8 cellular contexts compared by ENCODE assay signal in genomic region chr6:26330835-26331808, GRCh38. TPM values are rescaled to one million over a fixed set of nuclear protein-coding genes. Genes with fewer than 3 reads are reported as not detected.
DNase-seq lines count a peak whose midpoint lies in the region; ATAC-seq and TF ChIP-seq lines count a peak whose summit lies in the region.

No MANE protein-coding gene starts in this region.

- no peaks in the 10 kb centered on the region for H3K36me3 Mint-ChIP-seq in HFFc6 (ENCODE audit: low read depth)
- peaks cover 5 to 8% of the 10 kb centered on the region in 2 donors for H3K36me3 Mint-ChIP-seq in activated naive CD4-positive, alpha-beta T cell treated with anti-CD3 and anti-CD28 coated beads, Interleukin-2, amount 50 U/mL, for 72 hours

- CTCF ChIA-PET in BJ (lab: Yijun Ruan, JAX) (interaction anchor here (0.7 to 2.8 kb wide), 4 partner anchors 9 to 264 kb away, joined by 3 to 13 read pairs (median 7); no protein-coding TSS in a partner anchor), PC-3 (lab: Charles Lee) (interaction anchor here (0.8 kb wide), 1 partner anchor 10 kb away, joined by 3 read pairs; no protein-coding TSS in a partner anchor)

- H3K9me3 Mint-ChIP-seq in HFFc6 = no peaks in the 10 kb centered on the region
- peaks cover 0 to 1% of the 10 kb centered on the region in 2 donors for H3K9me3 Mint-ChIP-seq in activated naive CD4-positive, alpha-beta T cell treated with anti-CD3 and anti-CD28 coated beads, Interleukin-2, amount 50 U/mL, for 72 hours

- peaks cover 5% of the 10 kb centered on the region for H3K27me3 Mint-ChIP-seq in HFFc6 (ENCODE audit: insufficient read depth)

- no peak for TF ChIP-seq POLR2A in ovary (IDR thresholded peaks at IDR 0.05)

- H3K27ac Mint-ChIP-seq in HFFc6 = peak overlapping the region; percentile 68
- peak overlapping the region; percentile 85 to 98 for H3K27ac Mint-ChIP-seq in activated naive CD4-positive, alpha-beta T cell treated with anti-CD3 and anti-CD28 coated beads, Interleukin-2, amount 50 U/mL, for 72 hours

- H2AFZ ChIP-seq in PC-3 (ENCODE audit: low read length) = peak overlapping the region; percentile 96

- H3K9me3 ChIP-seq in PC-3 (ENCODE audit: low read length) = no peaks in the 10 kb centered on the region
- H3K9me3 ChIP-seq in ovary = no peaks in the 10 kb centered on the region

- H3K4me2 ChIP-seq in PC-3 (ENCODE audit: low read length) = peak overlapping the region; percentile 91

- H4K20me1 ChIP-seq in PC-3 (ENCODE audit: low read length) = no peaks in the 10 kb centered on the region

- DNase-seq in BJ (ENCODE audit: low read depth) = no peak
- peak; percentile 61 for DNase-seq in HFFc6
- DNase-seq in PC-3 = peak; percentile 88
- peak in 1 of 2 donors; percentile 68 for DNase-seq in activated naive CD4-positive, alpha-beta T cell treated with anti-CD3 and anti-CD28 coated beads, Interleukin-2, amount 50 U/mL, for 72 hours (ENCODE audit: low spot score in 2 of 2)
- DNase-seq in kidney tubule cell (ENCODE audit: low spot score) = peak; percentile 84
- DNase-seq in mucosa of gallbladder (ENCODE audit: low spot score) = no peak
- DNase-seq in ovary = no peak
- DNase-seq in NOMO-1 treated with dmso at 0.1 percent for 144 hours (lab: John Stamatoyannopoulos, UW; ENCODE audit: unreplicated experiment) = no peak

- peaks cover 49% of the 10 kb centered on the region for H3K4me1 Mint-ChIP-seq in HFFc6 (ENCODE audit: low read depth)

- H3K4me3 Mint-ChIP-seq in HFFc6 = peak overlapping the region; percentile 94

- peak; percentile 39 for ATAC-seq in PC-3
- peak; percentile 31 to 47 for ATAC-seq in activated naive CD4-positive, alpha-beta T cell treated with anti-CD3 and anti-CD28 coated beads, Interleukin-2, amount 50 U/mL, for 72 hours

- H3K27me3 ChIP-seq in BJ (ENCODE audit: control insufficient read depth, insufficient read depth, low read length) = no peaks in the 10 kb centered on the region
- no peaks in the 10 kb centered on the region for H3K27me3 ChIP-seq in PC-3 (ENCODE audit: low read length)
- no peaks in the 10 kb centered on the region for H3K27me3 ChIP-seq in ovary

- no peak for TF ChIP-seq CTCF in BJ (IDR thresholded peaks at IDR 0.05; ENCODE audit: insufficient read depth, low read depth, low read length)
- TF ChIP-seq CTCF in HFFc6 (IDR thresholded peaks at IDR 0.05) = no peak
- TF ChIP-seq CTCF in PC-3 (conservative IDR thresholded peaks at IDR 0.05; ENCODE audit: low read depth, low read length) = no peak
- TF ChIP-seq CTCF in ovary (IDR thresholded peaks at IDR 0.05) = no peak

- no peaks in the 10 kb centered on the region for H3K9me2 ChIP-seq in PC-3 (replicated peaks; ENCODE audit: low read length)

- H3K9ac ChIP-seq in PC-3 (ENCODE audit: low read length) = peak overlapping the region; percentile 38

- H3K4me3 ChIP-seq in BJ (ENCODE audit: low read depth, low read length) (peak overlapping the region; percentile 41), PC-3 (ENCODE audit: low read length) (peak overlapping the region; percentile 86), ovary (no peak overlapping the region)

- no TSS peak for BruUV-seq in PC-3 (replicated peaks; lab: Mats Ljungman, UMichigan)

- peaks cover 11% of the 10 kb centered on the region for H3F3A ChIP-seq in PC-3 (ENCODE audit: low read length, unreplicated experiment)

- no peaks in the 10 kb centered on the region for H3K36me3 ChIP-seq in BJ (ENCODE audit: control insufficient read depth, insufficient read depth, low read length)
- H3K36me3 ChIP-seq in PC-3 (ENCODE audit: low read depth, low read length) = no peaks in the 10 kb centered on the region
- no peaks in the 10 kb centered on the region for H3K36me3 ChIP-seq in ovary

- no peaks in the 10 kb centered on the region for H3K79me2 ChIP-seq in PC-3 (ENCODE audit: low read length)

- 0 out of 2 replicates have a peak overlapping the region, but pooled peaks have one; percentile 2 for H3K27ac ChIP-seq in PC-3 (ENCODE audit: low read length)
- no peak overlapping the region for H3K27ac ChIP-seq in ovary

- WGBS in ovary, 3 donors = 11 to 13% (median 12%) methylated on average over 28 of the region's 28 CpGs

- POLR2A ChIA-PET in BJ (lab: Charles Lee) = interaction anchor here (0.9 kb wide), 1 partner anchor 35 kb away, joined by 5 read pairs; no protein-coding TSS in a partner anchor
- POLR2A ChIA-PET in PC-3 (lab: Charles Lee; ENCODE audit: unreplicated experiment) = interaction anchor here (0.5 to 0.8 kb wide), 4 partner anchors 9 to 816 kb away, joined by 4 to 11 read pairs (median 4); a partner anchor contains a TSS

- H3K4me1 ChIP-seq in PC-3 (ENCODE audit: insufficient read depth, low read length) = peaks cover 26% of the 10 kb centered on the region
- no peaks in the 10 kb centered on the region for H3K4me1 ChIP-seq in ovary (ENCODE audit: insufficient read depth)

- no peak for TF ChIP-seq EP300 in ovary (IDR thresholded peaks at IDR 0.05)

- intact Hi-C loops in PC-3 (cut with micrococcal nuclease) (loop anchor here (1.0 to 5.0 kb wide), 4 partner anchors 9 to 821 kb away; no protein-coding TSS in a partner anchor), ovary (cut with DNase I) (no loop called here)

RNA-seq across cellular contexts. Expression of gene BTN3A2, which starts 33.9 kb away (rescaled TPM):
- 30.0 and 34.7 TPM in 2 replicates for polyA plus RNA-seq in BJ (2011; rRNA removed)
- 7.6 and 9.2 TPM in 2 replicates for polyA minus RNA-seq in BJ (2011; rRNA and poly(A)+ RNA removed)
- total RNA-seq in HFFc6 (2021; fragmentation: NEBNext Ultra II Directional; extraction: Animal tissue kit (Norgen Biotek cat#: 25700)) = 10 to 100 TPM; 16.4 to 27.5 (median 24.9) TPM
- 2.4 and 5.4 TPM in 2 replicates for total RNA-seq in PC-3 (2014; rRNA removed)
- 100 to 1,000 TPM in 1 of 2 donors, 10 to 100 TPM in 1; 78.2 to 121 TPM for total RNA-seq in activated naive CD4-positive, alpha-beta T cell treated with anti-CD3 and anti-CD28 coated beads, Interleukin-2, amount 50 U/mL, for 72 hours
- 53.1 TPM for total RNA-seq in mucosa of gallbladder
- total RNA-seq in ovary = 10 to 100 TPM in 6 of 7 donors, 1 to 10 TPM in 1; 9.9 to 36.5 (median 16.5) TPM
- polyA plus RNA-seq in ovary = 10 to 100 TPM; 22.9 to 45.7 TPM

RNA-seq across cellular contexts. Expression of gene BTN2A2, which starts 51.8 kb away (rescaled TPM):
- polyA plus RNA-seq in BJ (2011; rRNA removed) = 11.0 and 14.3 TPM in 2 replicates
- 18.0 and 19.6 TPM in 2 replicates for polyA minus RNA-seq in BJ (2011; rRNA and poly(A)+ RNA removed)
- total RNA-seq in HFFc6 (2021; fragmentation: NEBNext Ultra II Directional; extraction: Animal tissue kit (Norgen Biotek cat#: 25700)) = 10 to 100 TPM in 4 of 6 experiments, 1 to 10 TPM in 2; 9.1 to 11.9 (median 10.5) TPM
- 9.1 and 11.4 TPM in 2 replicates for total RNA-seq in PC-3 (2014; rRNA removed)
- 10 to 100 TPM; 23.5 to 43.5 TPM for total RNA-seq in activated naive CD4-positive, alpha-beta T cell treated with anti-CD3 and anti-CD28 coated beads, Interleukin-2, amount 50 U/mL, for 72 hours
- total RNA-seq in mucosa of gallbladder = 10.0 TPM
- 10 to 100 TPM; 10.7 to 23.0 (median 13.7) TPM for total RNA-seq in ovary
- 10 to 100 TPM in 1 of 2 donors, 1 to 10 TPM in 1; 7.3 to 15.1 TPM for polyA plus RNA-seq in ovary

Comparison
In these comparisons a context has a peak if more than half of its experiments do, and no peak if none do; other contexts are left out.
1. DNase-seq: peak in HFFc6 (single experiment), PC-3 (single experiment) and kidney tubule cell (single experiment); none in BJ (single experiment), mucosa of gallbladder (single experiment), ovary (0 of 5) and NOMO-1 treated with dmso at 0.1 percent for 144 hours (single experiment).